In genomic region chr6:31567531-31568370, GRCh38 we compare ENCODE assay signal across 2 cellular contexts.
TF ChIP-seq lines count a peak whose summit lies in the region.

No MANE protein-coding gene starts in this region.

TF ChIP-seq in GM12891, 5 proteins besides CTCF, POLR2A, EP300 and RAD21 (continued from another document):
- TF ChIP-seq SPI1 (IDR thresholded peaks at IDR 0.05; ENCODE audit: low read depth, low read length) = no peak

TF ChIP-seq in WTC11, 78 proteins besides CTCF, POLR2A, EP300 and RAD21 (continued from another document):
- TF ChIP-seq E2F5 (CRISPR knock-in tag; IDR thresholded peaks at IDR 0.05) = no peak
- no peak for TF ChIP-seq AFF4 (CRISPR knock-in tag; IDR thresholded peaks at IDR 0.05; ENCODE audit: borderline replicate concordance)
- TF ChIP-seq ZNF532 (CRISPR knock-in tag; IDR thresholded peaks at IDR 0.05; ENCODE audit: borderline replicate concordance) = no peak
